Comparison of ENCODE assay signal across 10 cellular contexts in genomic region chr17:30380643-30381419, GRCh38. TPM values are rescaled to one million over a fixed set of nuclear protein-coding genes. Genes with fewer than 3 reads are reported as not detected.
DNase-seq lines count a peak whose midpoint lies in the region; ATAC-seq and TF ChIP-seq lines count a peak whose summit lies in the region.
"Had no signal": no experiment of that assay in that cellular context is flagged by ENCODE, and none has a peak within 500 bp of the region (broad histone marks: within the 10 kb centered on the region; RNA-seq: fewer than 3 reads in every experiment).

No MANE protein-coding gene starts in this region.

- in situ Hi-C loops in Panc1 (cut with HindIII; ENCODE audit: low pct_unique_long_range_greater_than_20kb, low sequenced_read_pairs): no loop called here

- no peak overlapping the region for H3K9ac ChIP-seq in rectal smooth muscle tissue (ENCODE audit: low read length)

- no peak for TF ChIP-seq POLR2A in esophagus squamous epithelium (IDR thresholded peaks at IDR 0.05)

- CTCF ChIA-PET in Panc1 (lab: Charles Lee): interaction anchor here (0.8 kb wide), 1 partner anchor 40 kb away, joined by 3 read pairs; no protein-coding TSS in a partner anchor

- no peak for ATAC-seq in Panc1

- WGBS in esophagus squamous epithelium, 2 donors: 52 to 55% methylated on average over 7 of the region's 7 CpGs

- intact Hi-C loops in Panc1 (cut with micrococcal nuclease; ENCODE audit: unreplicated experiment) (no loop called here), esophagus squamous epithelium (cut with DNase I) (no loop called here)

- H3K36me3 ChIP-seq in Panc1 (ENCODE audit: control insufficient read depth, insufficient read depth, low read length) (no peaks in the 10 kb centered on the region), esophagus squamous epithelium (peaks cover 0 to 8% (median under 1%) of the 10 kb centered on the region in 3 donors), rectal smooth muscle tissue (ENCODE audit: control insufficient read depth, insufficient read depth, low read length) (no peaks in the 10 kb centered on the region)

- H3K9me3 ChIP-seq in Panc1 (ENCODE audit: control insufficient read depth, insufficient read depth, low read depth, low read length): no peaks in the 10 kb centered on the region
- H3K9me3 ChIP-seq in esophagus squamous epithelium: no peaks in the 10 kb centered on the region

- H3K4me1 ChIP-seq in Panc1 (ENCODE audit: control insufficient read depth, insufficient read depth, low read length) (peaks cover 47% of the 10 kb centered on the region), esophagus squamous epithelium (peaks cover 11 to 65% (median 25%) of the 10 kb centered on the region in 3 donors), rectal smooth muscle tissue (ENCODE audit: control insufficient read depth, insufficient read depth, low read length) (peaks cover 9% of the 10 kb centered on the region)

- POLR2A ChIA-PET in Panc1 (lab: Charles Lee): interaction anchor here (0.6 kb wide), 1 partner anchor 96 kb away, joined by 3 read pairs; no protein-coding TSS in a partner anchor

- no peak for DNase-seq in GM12864 (ENCODE audit: low read depth)
- DNase-seq in Panc1 (ENCODE audit: low read depth, low spot score): no peak
- DNase-seq in esophagus squamous epithelium (lab: John Stamatoyannopoulos, UW): no peak
- no peak for DNase-seq in NCI-H510A (lab: John Stamatoyannopoulos, UW)
- DNase-seq in germinal center (ENCODE audit: low spot score): no peak
- DNase-seq in NCI-H2029 (lab: John Stamatoyannopoulos, UW): no peak
- DNase-seq in NCI-H146 (lab: John Stamatoyannopoulos, UW): no peak

- H3K27ac ChIP-seq in Panc1 (ENCODE audit: low read length): peak overlapping the region; percentile 91; the same call in 1 of the 2 replicates
- peak overlapping the region in 3 of 4 donors; percentile 14 to 86 (median 63) for H3K27ac ChIP-seq in esophagus squamous epithelium
- no peak overlapping the region for H3K27ac ChIP-seq in rectal smooth muscle tissue (ENCODE audit: low read depth, low read length)
- H3K27ac ChIP-seq: epithelial cell of prostate had no signal

- TF ChIP-seq CTCF in GM12864 (IDR thresholded peaks at IDR 0.05; ENCODE audit: low read depth, low read length, missing control alignments): no peak
- TF ChIP-seq CTCF in Panc1 (IDR thresholded peaks at IDR 0.05): no peak
- no peak for TF ChIP-seq CTCF in esophagus squamous epithelium (IDR thresholded peaks at IDR 0.05)

- H3K27me3 ChIP-seq in Panc1 (ENCODE audit: control insufficient read depth, insufficient read depth, low read length): no peaks in the 10 kb centered on the region
- no peaks in the 10 kb centered on the region for H3K27me3 ChIP-seq in esophagus squamous epithelium
- H3K27me3 ChIP-seq in rectal smooth muscle tissue (ENCODE audit: control insufficient read depth, insufficient read depth, low read length): no peaks in the 10 kb centered on the region

- no TSS peak for BruUV-seq in Panc1 (replicated peaks; lab: Mats Ljungman, UMichigan)

- H3K4me3 ChIP-seq in GM12864 (ENCODE audit: low read depth, low read length) (peak overlapping the region; percentile 83; the same call in 1 of the 2 replicates), Panc1 (ENCODE audit: low read depth in 2 of 2, low read length in 2 of 2) (peak overlapping the region; percentile 74 to 76), esophagus squamous epithelium (peak overlapping the region in 3 of 4 donors; percentile 63 to 88 (median 79)), rectal smooth muscle tissue (ENCODE audit: low read length) (peak overlapping the region; percentile 76)

RNA-seq across cellular contexts. Expression of gene CPD, which starts 2.1 kb away (rescaled TPM):
- total RNA-seq in Panc1 (2021; ENCODE audit: unreplicated experiment): 93.0 TPM
- polyA plus RNA-seq in Panc1 (2012; ENCODE audit: insufficient read length): 48.3 TPM
- total RNA-seq in esophagus squamous epithelium: 10 to 100 TPM; 36.9 to 63.6 (median 50.8) TPM

RNA-seq across cellular contexts. Expression of gene TMIGD1, which starts 47.0 kb away (rescaled TPM):
- total RNA-seq in Panc1 (2021; ENCODE audit: unreplicated experiment) (not detected), esophagus squamous epithelium (not detected)
- polyA plus RNA-seq in Panc1 (2012; ENCODE audit: insufficient read length): not detected
- total RNA-seq: RPMI7951 had no signal
